Comparison of ENCODE assay signal across 27 cellular contexts in the genomic region with DNA sequence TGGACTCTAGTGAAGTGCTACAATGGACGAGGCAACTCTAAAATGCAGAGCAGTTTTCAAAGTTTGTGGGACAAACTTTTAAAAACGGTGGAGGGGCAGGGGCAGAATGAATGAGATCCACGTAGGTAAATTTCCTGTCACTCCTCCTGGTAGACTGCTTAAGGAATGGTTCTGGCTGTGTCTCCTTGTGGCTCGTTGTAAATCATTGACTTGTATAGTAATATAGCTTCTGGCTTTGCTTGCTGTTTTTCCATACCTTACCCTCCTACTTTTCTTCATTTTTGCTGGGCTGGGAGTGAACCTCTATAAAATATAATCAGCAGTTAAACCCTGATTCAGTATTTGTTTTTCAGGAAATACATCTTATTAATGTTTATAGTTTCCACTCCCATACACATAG.
"Had no signal": no experiment of that assay in that cellular context is flagged by ENCODE, and none has a peak within 500 bp of the region (broad histone marks: within the 10 kb centered on the region; RNA-seq: fewer than 3 reads in every experiment).

No MANE protein-coding gene starts in this region.

- H3K27me3 Mint-ChIP-seq: dendritic cell treated with granulocyte-macrophage colony-stimulating factor and Interleukin-4, amounts not matched to agents 40 ng/mL and 50 ng/mL, for 4 days; naive thymus-derived CD8-positive, alpha-beta T cell; stimulated activated naive B cell treated with anti-CD40 and anti-IgM and Interleukin-4, amounts not matched to agents 10 μg/mL and 1 μg/mL and 100 μg/mL, for 72 hours; stimulated activated naive CD8-positive, alpha-beta T cell treated with anti-CD3 and anti-CD28 coated beads, Interleukin-15, Interleukin-2, amounts not matched to agents 100 ng/mL and 50 ng/mL, for 24 hours had no signal

- H3K36me3 ChIP-seq: colonic mucosa, gastrocnemius medialis, heart left ventricle, ovary, spleen, thoracic aorta, tibial nerve, upper lobe of left lung had no signal

- H3K4me3 Mint-ChIP-seq: dendritic cell treated with granulocyte-macrophage colony-stimulating factor and Interleukin-4, amounts not matched to agents 40 ng/mL and 50 ng/mL, for 4 days; endodermal cell; mesothelial cell of epicardium; naive thymus-derived CD8-positive, alpha-beta T cell; stimulated activated naive B cell treated with anti-CD40 and anti-IgM and Interleukin-4, amounts not matched to agents 10 μg/mL and 1 μg/mL and 100 μg/mL, for 72 hours; stimulated activated naive CD8-positive, alpha-beta T cell treated with anti-CD3 and anti-CD28 coated beads, Interleukin-15, Interleukin-2, amounts not matched to agents 100 ng/mL and 50 ng/mL, for 24 hours had no signal

- H3K27ac ChIP-seq: colonic mucosa, epithelial cell of prostate, gastrocnemius medialis, heart left ventricle, ovary, psoas muscle, skin epidermis, spleen, thoracic aorta, tibial nerve, upper lobe of left lung had no signal

- H3K27me3 ChIP-seq: colonic mucosa, gastrocnemius medialis, heart left ventricle, ovary, spleen, tibial nerve, upper lobe of left lung had no signal

- H3K9me3 ChIP-seq: colonic mucosa, gastrocnemius medialis, ovary, psoas muscle, thoracic aorta, tibial nerve, upper lobe of left lung had no signal

- ATAC-seq: esophagus mucosa; gastrocnemius medialis; heart left ventricle; left lobe of liver; naive thymus-derived CD8-positive, alpha-beta T cell; psoas muscle; right cardiac atrium; stimulated activated naive B cell treated with anti-CD40 and anti-IgM and Interleukin-4, amounts not matched to agents 10 μg/mL and 1 μg/mL and 100 μg/mL, for 72 hours had no signal

- DNase-seq: colonic mucosa; effector CD8-positive, alpha-beta T cell; endodermal cell; foreskin fibroblast; gastrocnemius medialis; heart left ventricle; hippocampal formation; mesenchymal stem cell; naive thymus-derived CD8-positive, alpha-beta T cell; occipital lobe; ovary; psoas muscle; right cardiac atrium; spleen; stimulated activated CD4-positive, alpha-beta T cell treated with anti-CD3 and anti-CD28 coated beads, Interleukin-15, amount 100 ng/mL, for 24 hours; stimulated activated CD4-positive, alpha-beta T cell treated with anti-CD3 and anti-CD28 coated beads, Interleukin-2, amount 100 ng/mL, for 48 hours; stimulated activated naive B cell treated with anti-CD40 and anti-IgM and Interleukin-4, amounts not matched to agents 10 μg/mL and 1 μg/mL and 100 μg/mL, for 72 hours; upper lobe of left lung had no signal

- H3K36me3 Mint-ChIP-seq: mesothelial cell of epicardium; naive thymus-derived CD8-positive, alpha-beta T cell; stimulated activated naive B cell treated with anti-CD40 and anti-IgM and Interleukin-4, amounts not matched to agents 10 μg/mL and 1 μg/mL and 100 μg/mL, for 72 hours had no signal

- H3K4me1 Mint-ChIP-seq: endodermal cell; mesothelial cell of epicardium; naive thymus-derived CD8-positive, alpha-beta T cell; stimulated activated naive B cell treated with anti-CD40 and anti-IgM and Interleukin-4, amounts not matched to agents 10 μg/mL and 1 μg/mL and 100 μg/mL, for 72 hours had no signal

- H3K4me1 ChIP-seq: colonic mucosa, gastrocnemius medialis, heart left ventricle, psoas muscle, spleen, tibial nerve, upper lobe of left lung had no signal

- H3K4me3 ChIP-seq: colonic mucosa, gastrocnemius medialis, heart left ventricle, ovary, psoas muscle, skin epidermis, spleen, thoracic aorta, tibial nerve, upper lobe of left lung had no signal

- H3K9me3 Mint-ChIP-seq: dendritic cell treated with granulocyte-macrophage colony-stimulating factor and Interleukin-4, amounts not matched to agents 40 ng/mL and 50 ng/mL, for 4 days; endodermal cell had no signal

- H3K27ac Mint-ChIP-seq: dendritic cell treated with granulocyte-macrophage colony-stimulating factor and Interleukin-4, amounts not matched to agents 40 ng/mL and 50 ng/mL, for 4 days; endodermal cell; mesothelial cell of epicardium; naive thymus-derived CD8-positive, alpha-beta T cell; stimulated activated naive B cell treated with anti-CD40 and anti-IgM and Interleukin-4, amounts not matched to agents 10 μg/mL and 1 μg/mL and 100 μg/mL, for 72 hours; stimulated activated naive CD8-positive, alpha-beta T cell treated with anti-CD3 and anti-CD28 coated beads, Interleukin-15, Interleukin-2, amounts not matched to agents 100 ng/mL and 50 ng/mL, for 24 hours had no signal
